12 cellular contexts compared by ENCODE assay signal in genomic region chr1:242784074-242784473, GRCh38.
DNase-seq lines count a peak whose midpoint lies in the region; ATAC-seq and TF ChIP-seq lines count a peak whose summit lies in the region.
"Had no signal": no experiment of that assay in that cellular context is flagged by ENCODE, and none has a peak within 500 bp of the region (broad histone marks: within the 10 kb centered on the region; RNA-seq: fewer than 3 reads in every experiment).

No MANE protein-coding gene starts in this region.

- no peaks in the 10 kb centered on the region for H3K36me3 ChIP-seq in lower lobe of right lung
- H3K36me3 ChIP-seq: tibial artery had no signal

- no peak overlapping the region for H3K27ac ChIP-seq in lower lobe of right lung
- H3K27ac ChIP-seq: tibial artery had no signal

- no peaks in the 10 kb centered on the region for H3K27me3 ChIP-seq in lower lobe of right lung (ENCODE audit: low read depth)
- H3K27me3 ChIP-seq: tibial artery had no signal

- no peaks in the 10 kb centered on the region for H3K4me1 ChIP-seq in lower lobe of right lung
- H3K4me1 ChIP-seq: tibial artery had no signal

- intact Hi-C loops in lower lobe of right lung (cut with DNase I) = no loop called here

- DNase-seq in NCI-H1417 (lab: John Stamatoyannopoulos, UW) = peak in 2 of 3 experiments; percentile 17 to 40
- no peak for DNase-seq in NCI-H1417 treated with DMSO at 0.1 percent for 48 hours (lab: John Stamatoyannopoulos, UW)
- DNase-seq in NCI-H1930 (lab: John Stamatoyannopoulos, UW) = peak; percentile 11 to 18
- peak; percentile 74 for DNase-seq in pons (ENCODE audit: low spot score)
- DNase-seq in lower lobe of right lung = no peak
- no peak for DNase-seq in putamen (ENCODE audit: low spot score)
- DNase-seq in iPS-NIHi7 (ENCODE audit: extremely low spot score) = no peak
- DNase-seq: activated CD8-positive, alpha-beta memory T cell treated with anti-CD3 and anti-CD28 coated beads for 24 hours; foreskin fibroblast; stimulated activated CD4-positive, alpha-beta T cell treated with anti-CD3 and anti-CD28 coated beads, Interleukin-15, amount 100 ng/mL, for 24 hours; tibial artery had no signal

- no peak overlapping the region for H3K4me3 ChIP-seq in lower lobe of right lung
- H3K4me3 ChIP-seq: tibial artery had no signal

- no peak for TF ChIP-seq CTCF in lower lobe of right lung (IDR thresholded peaks at IDR 0.05)

- ATAC-seq in HG02938 (IDR thresholded peaks at IDR 0.05; ENCODE audit: unreplicated experiment) (peak; percentile 78), lower lobe of right lung (no peak)

- no peaks in the 10 kb centered on the region for H3K9me3 ChIP-seq in lower lobe of right lung
- H3K9me3 ChIP-seq: tibial artery had no signal

Comparison
In these comparisons a context has a peak if more than half of its experiments do, and no peak if none do; other contexts are left out.
1. DNase-seq: peak in NCI-H1417 (2 of 3), NCI-H1930 (2 of 2) and pons (single experiment); none in NCI-H1417 treated with DMSO at 0.1 percent for 48 hours (single experiment), lower lobe of right lung (single experiment), putamen (single experiment) and iPS-NIHi7 (single experiment).